1 cellular context compared by ENCODE assay signal in the genomic region with DNA sequence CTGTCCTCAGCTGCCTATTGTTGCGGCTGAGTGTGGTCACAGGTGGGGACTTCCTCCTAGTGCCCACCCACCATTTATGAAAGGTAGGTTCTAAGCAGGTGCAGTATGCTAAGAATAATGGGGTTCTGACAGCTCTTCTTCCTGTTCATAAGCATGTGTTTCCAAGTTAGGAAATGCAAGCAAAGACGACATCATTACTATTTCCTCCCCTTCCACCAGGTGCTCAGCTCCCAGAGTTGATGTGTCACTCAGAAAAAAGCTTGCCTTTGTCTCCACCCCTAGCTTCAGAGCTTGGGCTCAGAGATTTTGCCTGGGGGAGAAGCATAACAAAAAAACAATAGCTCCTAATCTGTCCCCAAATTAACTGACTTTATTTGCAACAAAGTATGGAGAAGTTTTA.
TF ChIP-seq lines count a peak whose summit lies in the region.

No MANE protein-coding gene starts in this region.

TF ChIP-seq in WTC11, 78 proteins besides CTCF, POLR2A, EP300 and RAD21 (continued from another document):
- TF ChIP-seq FOXP4 (CRISPR knock-in tag; IDR thresholded peaks at IDR 0.05): no peak
- no peak for TF ChIP-seq ZNF138 (CRISPR knock-in tag; conservative IDR thresholded peaks at IDR 0.05)
- no peak for TF ChIP-seq ZNF425 (CRISPR knock-in tag; conservative IDR thresholded peaks at IDR 0.05)
- TF ChIP-seq, protein P1, sequence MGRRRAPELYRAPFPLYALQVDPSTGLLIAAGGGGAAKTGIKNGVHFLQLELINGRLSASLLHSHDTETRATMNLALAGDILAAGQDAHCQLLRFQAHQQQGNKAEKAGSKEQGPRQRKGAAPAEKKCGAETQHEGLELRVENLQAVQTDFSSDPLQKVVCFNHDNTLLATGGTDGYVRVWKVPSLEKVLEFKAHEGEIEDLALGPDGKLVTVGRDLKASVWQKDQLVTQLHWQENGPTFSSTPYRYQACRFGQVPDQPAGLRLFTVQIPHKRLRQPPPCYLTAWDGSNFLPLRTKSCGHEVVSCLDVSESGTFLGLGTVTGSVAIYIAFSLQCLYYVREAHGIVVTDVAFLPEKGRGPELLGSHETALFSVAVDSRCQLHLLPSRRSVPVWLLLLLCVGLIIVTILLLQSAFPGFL (CRISPR knock-in tag; IDR thresholded peaks at IDR 0.05; ENCODE audit: borderline replicate concordance): no peak
- TF ChIP-seq, protein P2, sequence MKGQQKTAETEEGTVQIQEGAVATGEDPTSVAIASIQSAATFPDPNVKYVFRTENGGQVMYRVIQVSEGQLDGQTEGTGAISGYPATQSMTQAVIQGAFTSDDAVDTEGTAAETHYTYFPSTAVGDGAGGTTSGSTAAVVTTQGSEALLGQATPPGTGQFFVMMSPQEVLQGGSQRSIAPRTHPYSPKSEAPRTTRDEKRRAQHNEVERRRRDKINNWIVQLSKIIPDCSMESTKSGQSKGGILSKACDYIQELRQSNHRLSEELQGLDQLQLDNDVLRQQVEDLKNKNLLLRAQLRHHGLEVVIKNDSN (CRISPR knock-in tag; IDR thresholded peaks at IDR 0.05): no peak
- no peak for TF ChIP-seq MAX (CRISPR knock-in tag; IDR thresholded peaks at IDR 0.05)
- TF ChIP-seq JUN (CRISPR knock-in tag; IDR thresholded peaks at IDR 0.05): no peak
- no peak for TF ChIP-seq FOXP1 (CRISPR knock-in tag; IDR thresholded peaks at IDR 0.05; ENCODE audit: borderline replicate concordance)
- no peak for TF ChIP-seq ETV6 (CRISPR knock-in tag; IDR thresholded peaks at IDR 0.05)
- no peak for TF ChIP-seq ZNF121 (CRISPR knock-in tag; IDR thresholded peaks at IDR 0.05)
- TF ChIP-seq ZNF317 (CRISPR knock-in tag; IDR thresholded peaks at IDR 0.05; ENCODE audit: borderline replicate concordance, low read depth): no peak
- TF ChIP-seq E2F1 (CRISPR knock-in tag; IDR thresholded peaks at IDR 0.05): no peak
TF ChIP-seq in WTC11: peak in this region for 0.
